In genomic region chr10:96586419-96587254, GRCh38 we compare ENCODE assay signal across 8 cellular contexts. TPM values are rescaled to one million over a fixed set of nuclear protein-coding genes. Genes with fewer than 3 reads are reported as not detected.
DNase-seq lines count a peak whose midpoint lies in the region; FAIRE-seq and TF ChIP-seq lines count a peak whose summit lies in the region.

TM9SF3 (minus strand) TSS chr10:96587012; CDS start chr10:96586835, 177 bp downstream.

- WGBS in transverse colon (ENCODE audit: low coverage in 1 of 2), 2 donors: 2% methylated on average over 25 of the region's 107 CpGs; no CpG with 5 or more reads in 1 of the 2 donors

- TF ChIP-seq CTCF in transverse colon (IDR thresholded peaks at IDR 0.05): peak in 2 of 5 experiments; percentile 7 to 17

- H3K4me1 ChIP-seq in transverse colon: peaks cover 38 to 68% (median 62%) of the 10 kb centered on the region in 4 donors

- no peak for FAIRE-seq in H54 (lab: Jason Lieb, UNC)

- DNase-seq in GDM1 (lab: John Stamatoyannopoulos, UW): peak; percentile 84
- DNase-seq in H54 (ENCODE audit: insufficient read length, low spot score): peak; percentile 85
- DNase-seq in MG63: peak; percentile 95
- DNase-seq in SW 1271 (lab: John Stamatoyannopoulos, UW): peak; percentile 44 to 64
- DNase-seq in activated naive CD8-positive, alpha-beta T cell treated with anti-CD3 and anti-CD28 coated beads, Interleukin-2, amount 50 U/mL, for 16 hours (ENCODE audit: low read depth, low spot score): peak; percentile 87
- DNase-seq in cardiac septum (ENCODE audit: low spot score): peak; percentile 98
- DNase-seq in pons (ENCODE audit: low spot score): peak; percentile 71
- DNase-seq in transverse colon: peak; percentile 95

- peak within 1 kb of the TSS; percentile 98 to 99 (median 98) for H3K27ac ChIP-seq in transverse colon

- H3K27me3 ChIP-seq in MG63: no peaks in the 10 kb centered on the region
- no peaks in the 10 kb centered on the region for H3K27me3 ChIP-seq in transverse colon

- intact Hi-C loops in cardiac septum (cut with DNase I): loop anchor here (5.0 kb wide), 1 partner anchor 246 kb away; the partner anchor contains the start of gene LCOR
- intact Hi-C loops in transverse colon (cut with DNase I; ENCODE audit: low total_unique reads): no loop called here

- TF ChIP-seq POLR2A in H54 (IDR thresholded peaks at IDR 0.05; ENCODE audit: low read depth, low read length): peak; percentile 88
- TF ChIP-seq POLR2A in transverse colon (IDR thresholded peaks at IDR 0.05): peak; percentile 37

- no peak for TF ChIP-seq EP300 in transverse colon (IDR thresholded peaks at IDR 0.05; ENCODE audit: low read depth)

- H3K9me3 ChIP-seq in MG63 (no peaks in the 10 kb centered on the region), transverse colon (no peaks in the 10 kb centered on the region)

- H3K36me3 ChIP-seq in MG63: peaks cover 26% of the 10 kb centered on the region
- no peaks in the 10 kb centered on the region for H3K36me3 ChIP-seq in transverse colon

- peak within 1 kb of the TSS; percentile 92 for H3K4me3 ChIP-seq in MG63
- H3K4me3 ChIP-seq in transverse colon: peak within 1 kb of the TSS; percentile 66 to 98 (median 82)

- in situ Hi-C loops in transverse colon (cut with MboI; ENCODE audit: low pct_ligation_motif_present in 1 of 4, low pct_unique_long_range_greater_than_20kb in 1 of 4, low sequenced_read_pairs in 3 of 4): no loop called here

RNA-seq across cellular contexts. Expression of gene TM9SF3, which starts in this region (rescaled TPM):
- total RNA-seq in MG63 (2014; rRNA removed; shearing (Covaris generic); ENCODE audit: low replicate concordance): 28.2 and 45.5 TPM in 2 replicates
- total RNA-seq in cardiac septum: 76.1 TPM
- 100 to 1,000 TPM in 1 of 4 donors, 10 to 100 TPM in 3; 34.4 to 133 (median 77.3) TPM for total RNA-seq in transverse colon

Comparison
In these comparisons a context has a peak if more than half of its experiments do, and no peak if none do; other contexts are left out.
1. Peak in every context shown above with its lines: DNase-seq, H3K4me3 ChIP-seq and H3K27ac ChIP-seq.